In the genomic region with DNA sequence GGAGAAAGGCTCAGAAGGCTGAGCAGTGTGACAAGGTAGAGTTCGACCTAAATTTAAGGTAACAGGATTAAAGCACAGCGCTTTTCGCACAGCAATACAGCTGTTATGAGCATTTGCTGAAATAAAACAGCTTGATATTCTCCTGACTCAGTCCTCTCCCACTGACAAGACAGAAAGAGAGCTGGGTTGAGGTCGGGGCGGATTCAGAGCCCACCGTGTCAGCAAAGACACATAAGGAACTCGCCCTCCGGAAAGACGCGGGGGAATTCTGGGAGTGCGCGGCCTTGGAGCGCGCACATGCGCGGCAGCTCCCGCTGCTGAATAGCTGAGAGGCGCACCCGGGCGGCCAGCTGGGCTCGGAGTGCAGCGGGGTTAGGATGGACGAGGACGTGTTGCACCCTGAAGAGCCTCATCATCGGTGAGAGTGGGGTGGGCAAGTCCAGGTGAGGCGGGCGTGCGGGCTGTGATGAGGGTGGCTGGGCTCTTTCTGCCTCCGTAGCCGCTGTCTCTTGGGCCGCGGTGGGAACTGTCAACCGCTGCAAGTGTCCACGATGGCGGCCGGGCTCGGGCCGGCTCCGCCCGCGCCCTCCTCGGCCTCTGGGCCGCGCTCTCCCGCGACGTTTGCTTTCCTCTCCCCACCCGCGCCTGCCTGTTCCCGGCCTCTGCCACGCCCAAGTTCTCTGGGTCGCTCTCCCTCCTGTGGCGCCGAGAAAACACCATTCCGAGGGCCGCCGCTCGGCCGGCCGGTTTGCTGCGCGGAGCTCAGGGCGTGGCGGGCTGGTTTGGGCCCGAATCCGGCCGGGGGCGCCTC, we compare ENCODE assay signal across 9 cellular contexts.
DNase-seq lines count a peak whose midpoint lies in the region; ATAC-seq and TF ChIP-seq lines count a peak whose summit lies in the region.
"Had no signal": no experiment of that assay in that cellular context is flagged by ENCODE, and none has a peak within 500 bp of the region (broad histone marks: within the 10 kb centered on the region; RNA-seq: fewer than 3 reads in every experiment).

No MANE protein-coding gene starts in this region.

- H3K4me3 ChIP-seq in SJSA1: peak overlapping the region; percentile 78
- H3K4me3 ChIP-seq in sigmoid colon: peak overlapping the region; percentile 64 to 78 (median 72)

- TF ChIP-seq POLR2A in sigmoid colon (IDR thresholded peaks at IDR 0.05): peak; percentile 30 to 47

- peak overlapping the region; percentile 93 to 98 (median 96) for H3K4me3 Mint-ChIP-seq in IgD-negative memory B cell
- H3K4me3 Mint-ChIP-seq: neural crest cell had no signal

- peak overlapping the region in 2 of 3 donors; percentile 14 to 81 for H3K27ac Mint-ChIP-seq in IgD-negative memory B cell

- peaks cover 1% of the 10 kb centered on the region for H3K36me3 Mint-ChIP-seq in IgD-negative memory B cell

- intact Hi-C loops in left ventricle myocardium superior (cut with micrococcal nuclease): no loop called here
- intact Hi-C loops in sigmoid colon (cut with DNase I): no loop called here

- H3K27me3 ChIP-seq in SJSA1 (replicated peaks): no peaks in the 10 kb centered on the region
- no peaks in the 10 kb centered on the region for H3K27me3 ChIP-seq in sigmoid colon

- H3K36me3 ChIP-seq in SJSA1 (peaks cover 10% of the 10 kb centered on the region), sigmoid colon (no peaks in the 10 kb centered on the region)

- no peak for TF ChIP-seq CTCF in sigmoid colon (IDR thresholded peaks at IDR 0.05)

- peak overlapping the region; percentile 42 for H3K27ac ChIP-seq in SJSA1
- peak overlapping the region; percentile 89 to 94 (median 93) for H3K27ac ChIP-seq in sigmoid colon

- DNase-seq in EH (ENCODE audit: low read depth): peak; percentile 78
- peak; percentile 75 to 84 for DNase-seq in SJSA1 (ENCODE audit: low read depth in 1 of 2, low spot score in 2 of 2)
- peak in 55 of 56 donors; percentile 8 to 85 (median 63) for DNase-seq in amygdala (lab: John Stamatoyannopoulos, UW)
- peak; percentile 90 for DNase-seq in left ventricle myocardium superior
- peak; percentile 89 for DNase-seq in sigmoid colon

- WGBS in sigmoid colon, 2 donors: 2 to 3% methylated on average over 68 of the region's 68 CpGs

- H3K4me1 ChIP-seq in SJSA1 (replicated peaks): peaks cover 8% of the 10 kb centered on the region
- H3K4me1 ChIP-seq in sigmoid colon: peaks cover 0 to 48% (median 40%) of the 10 kb centered on the region in 4 donors

- H3K27me3 Mint-ChIP-seq in IgD-negative memory B cell: no peaks in the 10 kb centered on the region

- TF ChIP-seq EP300 in sigmoid colon (IDR thresholded peaks at IDR 0.05): no peak

- H3K9me3 Mint-ChIP-seq in IgD-negative memory B cell: peaks cover 0 to 3% (median 3%) of the 10 kb centered on the region in 3 donors

- H3K9me3 ChIP-seq in SJSA1 (replicated peaks) (peaks cover 4% of the 10 kb centered on the region; the same call in 1 of the 2 replicates), sigmoid colon (no peaks in the 10 kb centered on the region)

- ATAC-seq in GM21576 (IDR thresholded peaks at IDR 0.05; ENCODE audit: unreplicated experiment) (peak; percentile 69), left ventricle myocardium superior (peak; percentile 97), GM18870 (IDR thresholded peaks at IDR 0.05; ENCODE audit: unreplicated experiment) (no peak)

- H3K4me1 Mint-ChIP-seq in IgD-negative memory B cell: peaks cover 9 to 20% (median 11%) of the 10 kb centered on the region in 3 donors
- H3K4me1 Mint-ChIP-seq: neural crest cell had no signal
